Comparison of ENCODE assay signal across 15 cellular contexts in the genomic region with DNA sequence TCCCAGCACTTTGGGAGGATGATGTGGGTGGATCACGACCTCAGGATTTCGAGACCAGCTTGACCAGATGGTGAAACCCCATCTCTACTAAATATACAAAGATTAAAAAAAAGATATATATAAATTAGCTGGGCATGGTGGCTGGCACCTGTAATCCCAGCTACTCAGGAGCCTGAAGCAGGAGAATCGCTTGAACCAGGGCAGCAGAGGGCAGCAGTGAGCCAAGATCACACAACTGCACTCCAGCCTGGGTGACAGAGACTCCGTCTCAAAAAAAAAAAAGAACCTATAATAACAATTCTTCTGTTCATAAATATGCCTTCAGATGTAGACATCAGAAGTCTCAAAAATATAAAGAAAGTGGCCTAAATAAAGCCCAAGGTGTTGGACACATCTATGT. TPM values are rescaled to one million over a fixed set of nuclear protein-coding genes. Genes with fewer than 3 reads are reported as not detected.
DNase-seq lines count a peak whose midpoint lies in the region; ATAC-seq and TF ChIP-seq lines count a peak whose summit lies in the region.
"Had no signal": no experiment of that assay in that cellular context is flagged by ENCODE, and none has a peak within 500 bp of the region (broad histone marks: within the 10 kb centered on the region; RNA-seq: fewer than 3 reads in every experiment).

No MANE protein-coding gene starts in this region.

- intact Hi-C loops in heart right ventricle (cut with DNase I) = no loop called here
- intact Hi-C loops in Right ventricle myocardium inferior (cut with DNase I) = no loop called here

- WGBS in heart right ventricle, 2 donors = 54 to 62% methylated on average over 4 of the region's 4 CpGs
- WGBS in endodermal cell (ENCODE audit: insufficient coverage in 1 of 2, insufficient read length in 1 of 2), 2 experiments = 76% methylated on average over 2 of the region's 4 CpGs; no CpG with 5 or more reads in 1 of the 2 experiments

- H3K4me1 ChIP-seq in heart right ventricle (peaks cover 0 to 4% (median 0%) of the 10 kb centered on the region in 9 donors), endodermal cell (ENCODE audit: control insufficient read depth, insufficient read depth, low read length) (no peaks in the 10 kb centered on the region)

- H3K36me3 ChIP-seq in heart right ventricle (peaks cover 0 to 80% (median 23%) of the 10 kb centered on the region in 9 donors), endodermal cell (ENCODE audit: control insufficient read depth, insufficient read depth, low read length) (peaks cover 92% of the 10 kb centered on the region)

- H3K9me3 Mint-ChIP-seq in endodermal cell (peaks cover 70% of the 10 kb centered on the region), type B pancreatic cell (peaks cover 21% of the 10 kb centered on the region)

- H3K27ac Mint-ChIP-seq in endodermal cell = no peak overlapping the region
- H3K27ac Mint-ChIP-seq in type B pancreatic cell = no peak overlapping the region
- H3K27ac Mint-ChIP-seq: activated T-helper 17 cell treated with anti-CD3 and anti-CD28 coated beads, Interleukin-2, amount 50 U/mL, for 72 hours had no signal

- H3K4me3 ChIP-seq in heart right ventricle (no peak overlapping the region), endodermal cell (ENCODE audit: low read length) (peak overlapping the region; percentile 61)
- H3K4me3 ChIP-seq: SK-N-MC had no signal

- H3K4me3 Mint-ChIP-seq in endodermal cell (no peak overlapping the region), type B pancreatic cell (no peak overlapping the region)
- H3K4me3 Mint-ChIP-seq: activated T-helper 17 cell treated with anti-CD3 and anti-CD28 coated beads, Interleukin-2, amount 50 U/mL, for 72 hours had no signal

- H3K9me3 ChIP-seq in heart right ventricle (peaks cover 0 to 98% (median 63%) of the 10 kb centered on the region in 11 donors), endodermal cell (ENCODE audit: control insufficient read depth, low read length) (peaks cover 95% of the 10 kb centered on the region)

- H3K36me3 Mint-ChIP-seq in endodermal cell (ENCODE audit: low read depth) (peaks cover 87% of the 10 kb centered on the region), type B pancreatic cell (peaks cover 66% of the 10 kb centered on the region)

- no peaks in the 10 kb centered on the region for H3K27me3 ChIP-seq in heart right ventricle
- H3K27me3 ChIP-seq in endodermal cell (ENCODE audit: control insufficient read depth, insufficient read depth, low read length, poor library complexity, severe bottlenecking) = no peaks in the 10 kb centered on the region

- H3K27me3 Mint-ChIP-seq in endodermal cell (ENCODE audit: insufficient read depth) (no peaks in the 10 kb centered on the region), type B pancreatic cell (no peaks in the 10 kb centered on the region)
- H3K27me3 Mint-ChIP-seq: activated T-helper 17 cell treated with anti-CD3 and anti-CD28 coated beads, Interleukin-2, amount 50 U/mL, for 72 hours had no signal

- TF ChIP-seq CTCF in heart right ventricle (IDR thresholded peaks at IDR 0.05) (peak in 6 of 9 donors; percentile 6 to 56 (median 41)), endodermal cell (conservative IDR thresholded peaks at IDR 0.05) (peak; percentile 71), type B pancreatic cell (conservative IDR thresholded peaks at IDR 0.05) (peak; percentile 35)

- no peak for ATAC-seq in heart right ventricle
- ATAC-seq in Right ventricle myocardium inferior = no peak
- no peak for ATAC-seq in HG02885 (IDR thresholded peaks at IDR 0.05; ENCODE audit: poor library complexity, unreplicated experiment)
- ATAC-seq: activated T-helper 17 cell treated with anti-CD3 and anti-CD28 coated beads, Interleukin-2, amount 50 U/mL, for 72 hours had no signal

- H3K27ac ChIP-seq in heart right ventricle (no peak overlapping the region), endodermal cell (ENCODE audit: low read depth, low read length) (no peak overlapping the region)
- H3K27ac ChIP-seq: SK-N-MC had no signal

- DNase-seq in heart right ventricle (peak; percentile 7 to 18), Right ventricle myocardium inferior (ENCODE audit: missing footprints) (no peak), NAMALWA (ENCODE audit: low spot score) (peak; percentile 42), endodermal cell (peak; percentile 73), type B pancreatic cell (ENCODE audit: extremely low spot score, unreplicated experiment) (no peak), GM19238 (ENCODE audit: insufficient read length, low spot score) (no peak), mesenteric fat pad (ENCODE audit: low spot score) (no peak)
- DNase-seq: GDM1, H7, Kasumi-1, NCI-H1930, NCI-H774 had no signal

- H3K4me1 Mint-ChIP-seq in endodermal cell = peaks cover 21% of the 10 kb centered on the region
- H3K4me1 Mint-ChIP-seq in type B pancreatic cell (ENCODE audit: unreplicated experiment) = peaks cover 5% of the 10 kb centered on the region

- no peak overlapping the region for H3K9ac ChIP-seq in endodermal cell (ENCODE audit: extremely low read depth, low read length, poor library complexity, severe bottlenecking)

RNA-seq across cellular contexts. Expression of a gene that starts 7.6 kb away (rescaled TPM):
- total RNA-seq in heart right ventricle (1 to 10 TPM; 2.7 to 8.5 (median 4.2) TPM), Right ventricle myocardium inferior (6.0 TPM), endodermal cell (10 to 100 TPM; 42.6 to 56.1 TPM), type B pancreatic cell (ENCODE audit: low replicate concordance) (22.1 and 29.1 TPM in 2 replicates), mesenteric fat pad (5.5 TPM)
- 1 to 10 TPM; 1.4 to 1.8 TPM for polyA plus RNA-seq in heart right ventricle
- 19.0 TPM for polyA plus RNA-seq in endodermal cell (2013, experiment 1 of 2)
- polyA plus RNA-seq in endodermal cell (2013, experiment 2 of 2) = 20.2 TPM
- total RNA-seq: H7 had no signal

Comparison
In these comparisons a context has a peak if more than half of its experiments do, and no peak if none do; other contexts are left out.
1. DNase-seq: peak in heart right ventricle (2 of 2), NAMALWA (single experiment) and endodermal cell (single experiment); none in Right ventricle myocardium inferior (single experiment), type B pancreatic cell (single experiment), GM19238 (single experiment) and mesenteric fat pad (single experiment).
2. Peak in every context shown above with its lines, with median percentiles within 50 percentile points of each other: CTCF ChIP-seq.